26 cellular contexts compared by ENCODE assay signal in the genomic region with DNA sequence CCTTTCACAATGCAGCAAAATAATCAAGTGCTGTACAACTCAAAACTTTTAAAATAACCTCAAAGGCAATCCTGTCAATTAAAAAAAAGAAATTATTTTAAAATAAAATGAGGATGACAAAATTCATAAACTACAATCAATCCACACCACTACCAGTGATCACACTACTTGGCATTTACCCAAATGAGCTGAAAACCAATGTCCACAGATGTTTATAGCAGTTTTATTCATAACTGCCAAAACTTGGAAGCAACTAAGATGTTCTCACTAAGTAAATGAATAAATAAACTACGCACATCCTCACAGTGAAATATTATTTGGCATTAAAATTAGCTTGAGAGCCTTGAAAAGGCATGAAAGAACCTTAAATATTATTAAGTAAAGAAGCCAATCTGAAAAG.
"Had no signal": no experiment of that assay in that cellular context is flagged by ENCODE, and none has a peak within 500 bp of the region (broad histone marks: within the 10 kb centered on the region; RNA-seq: fewer than 3 reads in every experiment).

No MANE protein-coding gene starts in this region.

- H3K27me3 ChIP-seq: brain microvascular endothelial cell, cardiac muscle cell, MG63, SJSA1 had no signal

- H3K27ac Mint-ChIP-seq: activated B cell treated with CpG ODN at 0.5 μM for 24 hours; activated CD4-positive, alpha-beta T cell treated with anti-CD3 and anti-CD28 coated beads, Interleukin-2, amount 10 ng/mL, durations not matched to agents 24 days and 14 days; activated CD8-positive, alpha-beta memory T cell treated with anti-CD3 and anti-CD28 coated beads, Interleukin-2, amount 10 ng/mL, durations not matched to agents 7 days and 5 days; activated naive CD4-positive, alpha-beta T cell treated with anti-CD3 and anti-CD28 coated beads, Interleukin-2, amount 50 U/mL, for 72 hours; activated naive CD8-positive, alpha-beta T cell treated with anti-CD3 and anti-CD28 coated beads, Interleukin-2, amount 50 U/mL, for 24 hours; activated T-cell treated with anti-CD3 and anti-CD28 coated beads, Interleukin-2, amount 50 U/mL, for 24 hours; activated T-helper 1 cell treated with anti-CD3 and anti-CD28 coated beads, Interleukin-12 subunit alpha, Interleukin-12 subunit beta, Interleukin-2, Interleukin-4 antibody, amounts not matched to agents 30 ng/mL and 10 ng/mL and 1 ng/mL, durations not matched to agents 14 hours and 24 hours and 36 hours; T-helper 1 cell treated with Interleukin-12 subunit alpha and Interleukin-12 subunit beta and Interleukin-4 antibody, amounts not matched to agents 30 μg/mL and 1 μg/mL, for 36 hours had no signal

- H3K27ac ChIP-seq: brain microvascular endothelial cell, cardiac muscle cell, KMS-11, SJSA1 had no signal

- H3K4me3 Mint-ChIP-seq: activated B cell treated with CpG ODN at 0.5 μM for 24 hours; activated CD4-positive, alpha-beta T cell treated with anti-CD3 and anti-CD28 coated beads, Interleukin-2, amount 10 ng/mL, durations not matched to agents 24 days and 14 days; activated CD8-positive, alpha-beta memory T cell treated with anti-CD3 and anti-CD28 coated beads, Interleukin-2, amount 10 ng/mL, durations not matched to agents 7 days and 5 days; activated naive CD8-positive, alpha-beta T cell treated with anti-CD3 and anti-CD28 coated beads, Interleukin-2, amount 50 U/mL, for 24 hours; activated T-cell treated with anti-CD3 and anti-CD28 coated beads, Interleukin-2, amount 50 U/mL, for 24 hours; activated T-helper 1 cell treated with anti-CD3 and anti-CD28 coated beads, Interleukin-12 subunit alpha, Interleukin-12 subunit beta, Interleukin-2, Interleukin-4 antibody, amounts not matched to agents 30 ng/mL and 10 ng/mL and 1 ng/mL, durations not matched to agents 14 hours and 24 hours and 36 hours; T-helper 1 cell treated with Interleukin-12 subunit alpha and Interleukin-12 subunit beta and Interleukin-4 antibody, amounts not matched to agents 30 μg/mL and 1 μg/mL, for 36 hours had no signal

- DNase-seq: activated B cell treated with CpG ODN at 0.5 μM for 24 hours; activated CD4-positive, alpha-beta T cell treated with anti-CD3 and anti-CD28 coated beads for 1 hour; activated CD4-positive, alpha-beta T cell treated with anti-CD3 and anti-CD28 coated beads, Interleukin-2, amount 10 ng/mL, durations not matched to agents 24 days and 14 days; activated CD4-positive, alpha-beta T cell treated with anti-CD3 and anti-CD28 coated beads, Interleukin-2, amount 50 U/mL, for 48 hours; activated CD8-positive, alpha-beta memory T cell treated with anti-CD3 and anti-CD28 coated beads, Interleukin-2, amount 10 ng/mL, durations not matched to agents 7 days and 5 days; activated effector memory CD4-positive, alpha-beta T cell treated with Interleukin-2 at 50 U/mL for 16 hours; activated naive CD4-positive, alpha-beta T cell treated with Interleukin-2 at 50 U/mL for 16 hours; activated naive CD8-positive, alpha-beta T cell treated with anti-CD3 and anti-CD28 coated beads, Interleukin-2, amount 50 U/mL, for 24 hours; activated T-cell treated with anti-CD3 and anti-CD28 coated beads, Interleukin-2, amount 50 U/mL, for 24 hours; brain microvascular endothelial cell; MG63; MV-4-11; NCI-H1092 treated with DMSO at 0.1 percent for 48 hours; NCI-H1417 treated with DMSO at 0.1 percent for 48 hours; NCI-H1694; NCI-H2029 treated with DMSO at 0.1 percent for 48 hours; NCI-H526; NCI-H774; PC-3; SHP77 had no signal

- H3K4me3 ChIP-seq: cardiac muscle cell, MG63, SJSA1 had no signal

- H3K36me3 ChIP-seq: brain microvascular endothelial cell, cardiac muscle cell had no signal

- H3K4me1 Mint-ChIP-seq: activated CD8-positive, alpha-beta memory T cell treated with anti-CD3 and anti-CD28 coated beads, Interleukin-2, amount 10 ng/mL, durations not matched to agents 7 days and 5 days had no signal

- H3K9me3 ChIP-seq: SJSA1 had no signal

- H3K27me3 Mint-ChIP-seq: activated B cell treated with CpG ODN at 0.5 μM for 24 hours; activated CD4-positive, alpha-beta T cell treated with anti-CD3 and anti-CD28 coated beads, Interleukin-2, amount 10 ng/mL, durations not matched to agents 24 days and 14 days; activated CD8-positive, alpha-beta memory T cell treated with anti-CD3 and anti-CD28 coated beads, Interleukin-2, amount 10 ng/mL, durations not matched to agents 7 days and 5 days; activated naive CD8-positive, alpha-beta T cell treated with anti-CD3 and anti-CD28 coated beads, Interleukin-2, amount 50 U/mL, for 24 hours; activated T-cell treated with anti-CD3 and anti-CD28 coated beads, Interleukin-2, amount 50 U/mL, for 24 hours had no signal
